1 cellular context compared by ENCODE assay signal in the genomic region with DNA sequence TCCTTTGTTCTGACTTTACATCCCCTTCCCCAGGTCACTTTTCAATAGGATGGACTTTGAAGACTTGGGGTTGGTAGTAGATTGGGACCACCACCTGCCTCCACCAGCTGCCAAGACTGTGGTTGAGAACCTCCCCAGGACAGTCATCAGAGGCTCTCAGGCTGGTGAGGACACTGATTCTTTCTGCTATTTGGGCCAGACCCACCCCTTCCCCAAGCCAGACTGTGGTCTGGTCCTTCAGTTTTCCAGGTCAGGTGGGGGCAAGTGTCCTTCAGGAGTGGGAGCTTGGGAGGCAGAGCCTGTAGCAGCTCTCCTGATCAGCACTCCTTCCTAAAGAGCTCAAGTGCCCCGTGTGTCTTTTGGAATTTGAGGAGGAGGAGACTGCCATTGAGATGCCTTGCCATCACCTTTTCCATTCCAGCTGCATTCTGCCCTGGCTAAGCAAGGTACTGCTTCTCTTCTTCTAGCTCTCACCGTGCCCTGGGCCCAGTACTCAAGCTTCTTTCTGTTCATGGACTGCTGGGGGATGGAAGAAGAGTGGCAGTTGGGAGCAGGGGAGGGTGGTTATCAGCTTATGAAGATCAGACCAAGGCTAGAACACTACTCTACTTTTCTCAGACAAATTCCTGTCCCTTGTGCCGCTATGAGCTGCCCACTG.
TF ChIP-seq lines count a peak whose summit lies in the region.

No MANE protein-coding gene starts in this region.

TF ChIP-seq in WTC11, 78 proteins besides CTCF, POLR2A, EP300 and RAD21 (continued from another document):
- no peak for TF ChIP-seq AR (CRISPR knock-in tag; IDR thresholded peaks at IDR 0.05)
- no peak for TF ChIP-seq ZNF512 (CRISPR knock-in tag; IDR thresholded peaks at IDR 0.05; ENCODE audit: borderline replicate concordance)
- TF ChIP-seq KAT7 (CRISPR knock-in tag; IDR thresholded peaks at IDR 0.05; ENCODE audit: borderline replicate concordance): no peak
- TF ChIP-seq ATF2 (CRISPR knock-in tag; IDR thresholded peaks at IDR 0.05; ENCODE audit: borderline replicate concordance, low read depth): no peak
- no peak for TF ChIP-seq NR1H2 (CRISPR knock-in tag; IDR thresholded peaks at IDR 0.05)
- TF ChIP-seq, protein P1, sequence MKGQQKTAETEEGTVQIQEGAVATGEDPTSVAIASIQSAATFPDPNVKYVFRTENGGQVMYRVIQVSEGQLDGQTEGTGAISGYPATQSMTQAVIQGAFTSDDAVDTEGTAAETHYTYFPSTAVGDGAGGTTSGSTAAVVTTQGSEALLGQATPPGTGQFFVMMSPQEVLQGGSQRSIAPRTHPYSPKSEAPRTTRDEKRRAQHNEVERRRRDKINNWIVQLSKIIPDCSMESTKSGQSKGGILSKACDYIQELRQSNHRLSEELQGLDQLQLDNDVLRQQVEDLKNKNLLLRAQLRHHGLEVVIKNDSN (CRISPR knock-in tag; IDR thresholded peaks at IDR 0.05): no peak
- TF ChIP-seq ATF6 (CRISPR knock-in tag; IDR thresholded peaks at IDR 0.05): no peak
- TF ChIP-seq JAZF1 (CRISPR knock-in tag; IDR thresholded peaks at IDR 0.05): no peak
- no peak for TF ChIP-seq GTF2I (CRISPR knock-in tag; conservative IDR thresholded peaks at IDR 0.05)
- TF ChIP-seq, protein P2, sequence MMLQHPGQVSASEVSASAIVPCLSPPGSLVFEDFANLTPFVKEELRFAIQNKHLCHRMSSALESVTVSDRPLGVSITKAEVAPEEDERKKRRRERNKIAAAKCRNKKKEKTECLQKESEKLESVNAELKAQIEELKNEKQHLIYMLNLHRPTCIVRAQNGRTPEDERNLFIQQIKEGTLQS (CRISPR knock-in tag; conservative IDR thresholded peaks at IDR 0.05): no peak
- TF ChIP-seq GRHL2 (CRISPR knock-in tag; IDR thresholded peaks at IDR 0.05; ENCODE audit: insufficient replicate concordance, severe bottlenecking): no peak
- TF ChIP-seq, protein P3, sequence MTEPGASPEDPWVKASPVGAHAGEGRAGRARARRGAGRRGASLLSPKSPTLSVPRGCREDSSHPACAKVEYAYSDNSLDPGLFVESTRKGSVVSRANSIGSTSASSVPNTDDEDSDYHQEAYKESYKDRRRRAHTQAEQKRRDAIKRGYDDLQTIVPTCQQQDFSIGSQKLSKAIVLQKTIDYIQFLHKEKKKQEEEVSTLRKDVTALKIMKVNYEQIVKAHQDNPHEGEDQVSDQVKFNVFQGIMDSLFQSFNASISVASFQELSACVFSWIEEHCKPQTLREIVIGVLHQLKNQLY (CRISPR knock-in tag; IDR thresholded peaks at IDR 0.05): no peak
- TF ChIP-seq CDX4 (CRISPR knock-in tag; IDR thresholded peaks at IDR 0.05; ENCODE audit: borderline replicate concordance): no peak
- no peak for TF ChIP-seq E2F4 (CRISPR knock-in tag; IDR thresholded peaks at IDR 0.05; ENCODE audit: borderline replicate concordance, low read depth)
- TF ChIP-seq ERG (CRISPR knock-in tag; IDR thresholded peaks at IDR 0.05): no peak
- TF ChIP-seq ELF4 (CRISPR knock-in tag; IDR thresholded peaks at IDR 0.05; ENCODE audit: low read depth): no peak
